Comparison of ENCODE assay signal across 18 cellular contexts in genomic region chr1:107009286-107009685, GRCh38. TPM values are rescaled to one million over a fixed set of nuclear protein-coding genes. Genes with fewer than 3 reads are reported as not detected.
A peak's percentile ranks its signal among the peaks of the same experiment; 100 is the strongest.
DNase-seq lines count a peak whose midpoint lies in the region; ATAC-seq and TF ChIP-seq lines count a peak whose summit lies in the region.
"Had no signal": no experiment of that assay in that cellular context is flagged by ENCODE, and none has a peak within 500 bp of the region (broad histone marks: within the 10 kb centered on the region; RNA-seq: fewer than 3 reads in every experiment).

No MANE protein-coding gene starts in this region.

- H3K27me3 Mint-ChIP-seq in neural crest cell (ENCODE audit: low read depth) = no peaks in the 10 kb centered on the region
- H3K27me3 Mint-ChIP-seq: CD4-positive, CD25-positive, alpha-beta regulatory T cell; IgD-negative memory B cell had no signal

- no peak overlapping the region for H3K4me3 Mint-ChIP-seq in neural crest cell
- H3K4me3 Mint-ChIP-seq: GM23338, IgD-negative memory B cell had no signal

- H3K36me3 Mint-ChIP-seq in neural crest cell (ENCODE audit: low read depth) = no peaks in the 10 kb centered on the region
- H3K36me3 Mint-ChIP-seq: CD4-positive, CD25-positive, alpha-beta regulatory T cell; IgD-negative memory B cell had no signal

- H3K9me3 Mint-ChIP-seq in neural crest cell = no peaks in the 10 kb centered on the region
- H3K9me3 Mint-ChIP-seq: GM23338, IgD-negative memory B cell had no signal

- no peak for ATAC-seq in HG02970 (IDR thresholded peaks at IDR 0.05; ENCODE audit: low FRiP score, unreplicated experiment)
- ATAC-seq: GM23338, Right ventricle myocardium inferior had no signal

- H3K4me1 Mint-ChIP-seq in neural crest cell = no peaks in the 10 kb centered on the region
- H3K4me1 Mint-ChIP-seq: CD4-positive, CD25-positive, alpha-beta regulatory T cell; GM23338 had no signal

- peak; percentile 1 for DNase-seq in cerebellum (ENCODE audit: low spot score)
- DNase-seq in inferior parietal cortex (ENCODE audit: extremely low spot score) = peak; percentile 38
- no peak for DNase-seq in neural crest cell (ENCODE audit: low read depth, low spot score)
- no peak for DNase-seq in OCI-M2 (lab: John Stamatoyannopoulos, UW; ENCODE audit: unreplicated experiment)
- DNase-seq in NCI-H510A treated with DMSO at 0.1 percent for 48 hours (lab: John Stamatoyannopoulos, UW) = no peak
- no peak for DNase-seq in NK-92 (lab: John Stamatoyannopoulos, UW; ENCODE audit: unreplicated experiment)
- DNase-seq: CD4-positive, CD25-positive, alpha-beta regulatory T cell; EL; HCEC 1CT; NCI-H1105; NCI-H2029 treated with DMSO at 0.1 percent for 48 hours; NCI-H226; NCI-H526; OCI-M1 had no signal

- no peak for TF ChIP-seq CTCF in neural crest cell (conservative IDR thresholded peaks at IDR 0.05)

- peak overlapping the region; percentile 43 for H3K27ac Mint-ChIP-seq in neural crest cell (ENCODE audit: unreplicated experiment)
- H3K27ac Mint-ChIP-seq: GM23338, IgD-negative memory B cell had no signal

RNA-seq across cellular contexts. Expression of gene PRMT6, which starts 47.2 kb away (rescaled TPM):
- total RNA-seq in cerebellum (17.5 TPM), neural crest cell (33.4 and 34.2 TPM in 2 replicates)

Comparison
In these comparisons a context has a peak if more than half of its experiments do, and no peak if none do; other contexts are left out.
1. DNase-seq: peak in cerebellum (single experiment) and inferior parietal cortex (single experiment); none in neural crest cell (single experiment), OCI-M2 (single experiment), NCI-H510A treated with DMSO at 0.1 percent for 48 hours (single experiment) and NK-92 (single experiment).